Comparison of ENCODE assay signal across 1 cellular context in genomic region chr1:45521413-45522323, GRCh38.
TF ChIP-seq lines count a peak whose summit lies in the region.

Gene PRDX1, minus strand, starts transcription at chr1:45521884. Its CDS starts 2,841 bp downstream, at chr1:45519043.

TF ChIP-seq in SK-N-SH, 30 proteins besides CTCF, POLR2A, EP300 and RAD21 (continued from another document):
- no peak for TF ChIP-seq USF1 (IDR thresholded peaks at IDR 0.05; ENCODE audit: borderline replicate concordance, low read depth)
- TF ChIP-seq REST (IDR thresholded peaks at IDR 0.05; ENCODE audit: low read depth, low read length) = peak; percentile 83
- no peak for TF ChIP-seq RXRA (IDR thresholded peaks at IDR 0.05; ENCODE audit: borderline replicate concordance, low read depth)
- no peak for TF ChIP-seq MEF2A (IDR thresholded peaks at IDR 0.05; ENCODE audit: borderline replicate concordance, low read depth)
- TF ChIP-seq, protein P1, sequence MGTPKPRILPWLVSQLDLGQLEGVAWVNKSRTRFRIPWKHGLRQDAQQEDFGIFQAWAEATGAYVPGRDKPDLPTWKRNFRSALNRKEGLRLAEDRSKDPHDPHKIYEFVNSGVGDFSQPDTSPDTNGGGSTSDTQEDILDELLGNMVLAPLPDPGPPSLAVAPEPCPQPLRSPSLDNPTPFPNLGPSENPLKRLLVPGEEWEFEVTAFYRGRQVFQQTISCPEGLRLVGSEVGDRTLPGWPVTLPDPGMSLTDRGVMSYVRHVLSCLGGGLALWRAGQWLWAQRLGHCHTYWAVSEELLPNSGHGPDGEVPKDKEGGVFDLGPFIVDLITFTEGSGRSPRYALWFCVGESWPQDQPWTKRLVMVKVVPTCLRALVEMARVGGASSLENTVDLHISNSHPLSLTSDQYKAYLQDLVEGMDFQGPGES (IDR thresholded peaks at IDR 0.05; ENCODE audit: low read depth, low read length) = no peak
- TF ChIP-seq NFIC (IDR thresholded peaks at IDR 0.05; ENCODE audit: borderline replicate concordance) = no peak
- peak; percentile 100 for TF ChIP-seq CHD2 (IDR thresholded peaks at IDR 0.05; ENCODE audit: low read length, partially characterized antibody)
- TF ChIP-seq MAX (IDR thresholded peaks at IDR 0.05; ENCODE audit: low read depth) = peak; percentile 66
- peak; percentile 29; the same call in 1 of the 2 replicates for TF ChIP-seq TCF12 (IDR thresholded peaks at IDR 0.05)
- TF ChIP-seq MXI1 (IDR thresholded peaks at IDR 0.05; ENCODE audit: low read depth, low read length) = peak; percentile 31; the same call in 1 of the 2 replicates
TF ChIP-seq in SK-N-SH: peak in this region for 13.
